16 cellular contexts compared by ENCODE assay signal in the genomic region with DNA sequence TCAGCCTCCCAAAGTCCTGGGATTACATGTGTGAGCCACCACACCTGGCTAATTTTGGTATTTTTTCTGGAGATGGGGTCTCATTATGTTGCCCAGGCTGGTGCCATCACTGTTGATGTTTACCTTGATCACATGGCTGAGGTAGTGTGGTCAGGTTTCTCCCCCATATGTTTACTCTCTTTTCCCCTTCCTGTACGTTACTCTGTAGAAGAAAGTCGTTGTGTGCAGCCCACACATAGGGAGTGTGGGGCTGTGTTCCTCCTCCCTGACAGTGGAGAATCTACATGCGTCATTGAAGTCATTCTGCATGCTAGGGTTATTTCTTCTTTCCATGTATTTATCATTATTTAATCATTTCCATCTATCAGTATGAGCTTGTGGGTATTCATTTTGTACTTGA. TPM values are rescaled to one million over a fixed set of nuclear protein-coding genes. Genes with fewer than 3 reads are reported as not detected.
A peak's percentile ranks its signal among the peaks of the same experiment; 100 is the strongest.
DNase-seq lines count a peak whose midpoint lies in the region; ATAC-seq and TF ChIP-seq lines count a peak whose summit lies in the region.
"Had no signal": no experiment of that assay in that cellular context is flagged by ENCODE, and none has a peak within 500 bp of the region (broad histone marks: within the 10 kb centered on the region; RNA-seq: fewer than 3 reads in every experiment).

No MANE protein-coding gene starts in this region.

- peaks cover 12% of the 10 kb centered on the region for H3K4me1 ChIP-seq in left ventricle myocardium inferior

- peak; percentile 37 to 54 for ATAC-seq in stimulated activated naive B cell treated with anti-CD40 and anti-IgM and Interleukin-4, amounts not matched to agents 10 μg/mL and 1 μg/mL and 100 μg/mL, for 72 hours (replicated peaks)
- ATAC-seq: WTC11 had no signal

- H3K36me3 Mint-ChIP-seq in activated naive CD4-positive, alpha-beta T cell treated with anti-CD3 and anti-CD28 coated beads, Interleukin-2, amount 10 ng/mL, durations not matched to agents 7 days and 5 days, result peaks cover 47% of the 10 kb centered on the region
- peaks cover 85% of the 10 kb centered on the region for H3K36me3 Mint-ChIP-seq in dendritic cell treated with granulocyte-macrophage colony-stimulating factor and Interleukin-4, amounts not matched to agents 40 ng/mL and 50 ng/mL, for 4 days (ENCODE audit: low read depth)
- peaks cover 38 to 48% of the 10 kb centered on the region in 2 donors for H3K36me3 Mint-ChIP-seq in stimulated activated naive B cell treated with anti-CD40 and anti-IgM and Interleukin-4, amounts not matched to agents 10 μg/mL and 1 μg/mL and 100 μg/mL, for 72 hours

- H3K4me3 Mint-ChIP-seq in activated naive CD4-positive, alpha-beta T cell treated with anti-CD3 and anti-CD28 coated beads, Interleukin-2, amount 10 ng/mL, durations not matched to agents 7 days and 5 days, result peak overlapping the region; percentile 17
- H3K4me3 Mint-ChIP-seq in dendritic cell treated with granulocyte-macrophage colony-stimulating factor and Interleukin-4, amounts not matched to agents 40 ng/mL and 50 ng/mL, for 4 days, result no peak overlapping the region
- peak overlapping the region; percentile 29 to 52 for H3K4me3 Mint-ChIP-seq in stimulated activated naive B cell treated with anti-CD40 and anti-IgM and Interleukin-4, amounts not matched to agents 10 μg/mL and 1 μg/mL and 100 μg/mL, for 72 hours
- H3K4me3 Mint-ChIP-seq: HFFc6, mesothelial cell of epicardium, WTC11 had no signal

- no peak overlapping the region for H3K27ac ChIP-seq in left ventricle myocardium inferior (replicated peaks)
- H3K27ac ChIP-seq: RWPE1 had no signal

- no peak for TF ChIP-seq CTCF in left ventricle myocardium inferior (IDR thresholded peaks at IDR 0.05; ENCODE audit: borderline replicate concordance)

- H3K27me3 ChIP-seq in left ventricle myocardium inferior (ENCODE audit: low read depth), result no peaks in the 10 kb centered on the region

- CTCF ChIA-PET in activated naive CD4-positive, alpha-beta T cell treated with anti-CD3 and anti-CD28 coated beads, Interleukin-2, amount 10 ng/mL, durations not matched to agents 7 days and 5 days (lab: Charles Lee), result interaction anchor here (1.7 to 5.8 kb wide), 3 partner anchors 9 to 17 kb away, joined by 5 to 34 read pairs (median 27); a partner anchor contains a TSS

- peaks cover 79% of the 10 kb centered on the region for H3K4me1 Mint-ChIP-seq in activated naive CD4-positive, alpha-beta T cell treated with anti-CD3 and anti-CD28 coated beads, Interleukin-2, amount 10 ng/mL, durations not matched to agents 7 days and 5 days
- H3K4me1 Mint-ChIP-seq in dendritic cell treated with granulocyte-macrophage colony-stimulating factor and Interleukin-4, amounts not matched to agents 40 ng/mL and 50 ng/mL, for 4 days (ENCODE audit: low read depth), result peaks cover 39% of the 10 kb centered on the region
- peaks cover 48 to 76% of the 10 kb centered on the region in 2 donors for H3K4me1 Mint-ChIP-seq in stimulated activated naive B cell treated with anti-CD40 and anti-IgM and Interleukin-4, amounts not matched to agents 10 μg/mL and 1 μg/mL and 100 μg/mL, for 72 hours
- H3K4me1 Mint-ChIP-seq: mesothelial cell of epicardium, WTC11 had no signal

- H3K27me3 Mint-ChIP-seq in activated naive CD4-positive, alpha-beta T cell treated with anti-CD3 and anti-CD28 coated beads, Interleukin-2, amount 10 ng/mL, durations not matched to agents 7 days and 5 days, result no peaks in the 10 kb centered on the region
- no peaks in the 10 kb centered on the region for H3K27me3 Mint-ChIP-seq in dendritic cell treated with granulocyte-macrophage colony-stimulating factor and Interleukin-4, amounts not matched to agents 40 ng/mL and 50 ng/mL, for 4 days
- no peaks in the 10 kb centered on the region for H3K27me3 Mint-ChIP-seq in stimulated activated naive B cell treated with anti-CD40 and anti-IgM and Interleukin-4, amounts not matched to agents 10 μg/mL and 1 μg/mL and 100 μg/mL, for 72 hours

- peaks cover 70% of the 10 kb centered on the region for H3K36me3 ChIP-seq in left ventricle myocardium inferior

- H3K27ac Mint-ChIP-seq in activated naive CD4-positive, alpha-beta T cell treated with anti-CD3 and anti-CD28 coated beads, Interleukin-2, amount 10 ng/mL, durations not matched to agents 7 days and 5 days, result peak overlapping the region; percentile 99
- peak overlapping the region; percentile 23 for H3K27ac Mint-ChIP-seq in dendritic cell treated with granulocyte-macrophage colony-stimulating factor and Interleukin-4, amounts not matched to agents 40 ng/mL and 50 ng/mL, for 4 days
- H3K27ac Mint-ChIP-seq in stimulated activated naive B cell treated with anti-CD40 and anti-IgM and Interleukin-4, amounts not matched to agents 10 μg/mL and 1 μg/mL and 100 μg/mL, for 72 hours, result peak overlapping the region; percentile 96
- H3K27ac Mint-ChIP-seq: HFFc6, mesothelial cell of epicardium, WTC11 had no signal

- intact Hi-C loops in dendritic cell treated with granulocyte-macrophage colony-stimulating factor and Interleukin-4, amounts not matched to agents 40 ng/mL and 50 ng/mL, for 4 days (cut with micrococcal nuclease), result no loop called here
- intact Hi-C loops in left ventricle myocardium inferior (cut with micrococcal nuclease), result no loop called here

- H3K4me3 ChIP-seq in left ventricle myocardium inferior, result no peak overlapping the region

- H3K9me3 Mint-ChIP-seq in activated naive CD4-positive, alpha-beta T cell treated with anti-CD3 and anti-CD28 coated beads, Interleukin-2, amount 10 ng/mL, durations not matched to agents 7 days and 5 days, result no peaks in the 10 kb centered on the region
- no peaks in the 10 kb centered on the region for H3K9me3 Mint-ChIP-seq in dendritic cell treated with granulocyte-macrophage colony-stimulating factor and Interleukin-4, amounts not matched to agents 40 ng/mL and 50 ng/mL, for 4 days
- H3K9me3 Mint-ChIP-seq in stimulated activated naive B cell treated with anti-CD40 and anti-IgM and Interleukin-4, amounts not matched to agents 10 μg/mL and 1 μg/mL and 100 μg/mL, for 72 hours, result peaks cover 0 to 1% of the 10 kb centered on the region in 2 donors
- H3K9me3 Mint-ChIP-seq: HFFc6, mesothelial cell of epicardium, WTC11 had no signal

- no peaks in the 10 kb centered on the region for H3K9me3 ChIP-seq in left ventricle myocardium inferior (replicated peaks)

- no peak for DNase-seq in activated naive CD4-positive, alpha-beta T cell treated with anti-CD3 and anti-CD28 coated beads, Interleukin-2, amount 10 ng/mL, durations not matched to agents 7 days and 5 days
- DNase-seq in activated naive CD4-positive, alpha-beta T cell treated with anti-CD3 and anti-CD28 coated beads, Interleukin-2, amount 50 U/mL, for 16 hours, result no peak
- DNase-seq in T-helper 22 cell (ENCODE audit: low read depth) (peak; percentile 24), left ventricle myocardium inferior (no peak), dermis blood vessel endothelial cell (no peak)
- DNase-seq in stimulated activated naive B cell treated with anti-CD40 and anti-IgM and Interleukin-4, amounts not matched to agents 10 μg/mL and 1 μg/mL and 100 μg/mL, for 72 hours, result peak; percentile 24
- DNase-seq in stimulated activated CD4-positive, alpha-beta T cell treated with anti-CD3 and anti-CD28 coated beads, Interleukin-15, amount 100 ng/mL, for 24 hours, result no peak
- DNase-seq: foreskin fibroblast, HFFc6, NCI-H146, nucleus accumbens, substantia nigra had no signal

RNA-seq across cellular contexts. Expression of a gene that starts 16.3 kb away (rescaled TPM):
- total RNA-seq in left ventricle myocardium inferior, result 2.6 TPM
- 94.3 and 147 TPM in 2 replicates for total RNA-seq in dermis blood vessel endothelial cell

RNA-seq across cellular contexts. Expression of a gene that starts 20.9 kb away (rescaled TPM):
- total RNA-seq in left ventricle myocardium inferior, result 11.1 TPM
- total RNA-seq in dermis blood vessel endothelial cell, result 15.9 and 18.0 TPM in 2 replicates

RNA-seq across cellular contexts. Expression of a gene that starts 47.6 kb away (rescaled TPM):
- total RNA-seq in left ventricle myocardium inferior, result 6.0 TPM
- total RNA-seq in dermis blood vessel endothelial cell, result 11.6 and 25.5 TPM in 2 replicates

RNA-seq across cellular contexts. Expression of a gene that starts 47.7 kb away (rescaled TPM):
- total RNA-seq in left ventricle myocardium inferior, result 11.2 TPM
- total RNA-seq in dermis blood vessel endothelial cell, result 21.6 and 28.8 TPM in 2 replicates

Comparison
In these comparisons a context has a peak if more than half of its experiments do, and no peak if none do; other contexts are left out.
1. DNase-seq: peak in T-helper 22 cell (single experiment) and stimulated activated naive B cell treated with anti-CD40 and anti-IgM and Interleukin-4, amounts not matched to agents 10 μg/mL and 1 μg/mL and 100 μg/mL, for 72 hours (single experiment); none in activated naive CD4-positive, alpha-beta T cell treated with anti-CD3 and anti-CD28 coated beads, Interleukin-2, amount 10 ng/mL, durations not matched to agents 7 days and 5 days (single experiment), activated naive CD4-positive, alpha-beta T cell treated with anti-CD3 and anti-CD28 coated beads, Interleukin-2, amount 50 U/mL, for 16 hours (single experiment), left ventricle myocardium inferior (single experiment), stimulated activated CD4-positive, alpha-beta T cell treated with anti-CD3 and anti-CD28 coated beads, Interleukin-15, amount 100 ng/mL, for 24 hours (single experiment) and dermis blood vessel endothelial cell (single experiment).
2. H3K27ac Mint-ChIP-seq: peak in every context shown above with its lines; median percentile 99 in activated naive CD4-positive, alpha-beta T cell treated with anti-CD3 and anti-CD28 coated beads, Interleukin-2, amount 10 ng/mL, durations not matched to agents 7 days and 5 days; 96 in stimulated activated naive B cell treated with anti-CD40 and anti-IgM and Interleukin-4, amounts not matched to agents 10 μg/mL and 1 μg/mL and 100 μg/mL, for 72 hours; 23 in dendritic cell treated with granulocyte-macrophage colony-stimulating factor and Interleukin-4, amounts not matched to agents 40 ng/mL and 50 ng/mL, for 4 days.
3. RNA of a gene that starts 16.3 kb away (total RNA-seq): 94.3 to 147 TPM in dermis blood vessel endothelial cell; 2.6 TPM in left ventricle myocardium inferior (single experiment); every median in the first group is over 10 times any median in the second.